Comparison of ENCODE assay signal across 19 cellular contexts in genomic region chr14:57866199-57866755, GRCh38. TPM values are rescaled to one million over a fixed set of nuclear protein-coding genes. Genes with fewer than 3 reads are reported as not detected.
DNase-seq lines count a peak whose midpoint lies in the region; ATAC-seq and TF ChIP-seq lines count a peak whose summit lies in the region.
"Had no signal": no experiment of that assay in that cellular context is flagged by ENCODE, and none has a peak within 500 bp of the region (broad histone marks: within the 10 kb centered on the region; RNA-seq: fewer than 3 reads in every experiment).

No MANE protein-coding gene starts in this region.

- TF ChIP-seq POLR2A in heart left ventricle (IDR thresholded peaks at IDR 0.05): no peak

- H3K4me3 ChIP-seq in right atrium auricular region (peak overlapping the region; percentile 31 to 50), heart left ventricle (peak overlapping the region in 1 of 12 donors; percentile 22), dorsolateral prefrontal cortex (peak overlapping the region in 57 of 59 donors; percentile 30 to 71 (median 55)), mesendoderm (ENCODE audit: low read length) (no peak overlapping the region)

- no peak overlapping the region for H3K27ac Mint-ChIP-seq in type B pancreatic cell
- H3K27ac Mint-ChIP-seq: activated CD4-positive, alpha-beta memory T cell treated with anti-CD3 and anti-CD28 coated beads for 36 hours; activated naive CD8-positive, alpha-beta T cell treated with anti-CD3 and anti-CD28 coated beads for 36 hours; effector memory CD8-positive, alpha-beta T cell; natural killer cell; stimulated activated naive CD8-positive, alpha-beta T cell treated with anti-CD3 and anti-CD28 coated beads, Interleukin-15, amount 100 ng/mL, for 72 hours had no signal

- no peak overlapping the region for H2AK5ac ChIP-seq in mesendoderm (ENCODE audit: low read length)

- H4K5ac ChIP-seq in mesendoderm (ENCODE audit: low read length): no peak overlapping the region

- intact Hi-C loops in heart left ventricle (cut with DNase I): no loop called here
- intact Hi-C loops in dorsolateral prefrontal cortex (cut with DNase I): no loop called here

- no peaks in the 10 kb centered on the region for H3K36me3 ChIP-seq in right atrium auricular region
- H3K36me3 ChIP-seq in heart left ventricle: no peaks in the 10 kb centered on the region
- H3K36me3 ChIP-seq in mesendoderm (ENCODE audit: control insufficient read depth, insufficient read depth, low read length): no peaks in the 10 kb centered on the region

- H2BK120ac ChIP-seq in mesendoderm (ENCODE audit: low read depth, low read length): no peak overlapping the region

- H3K27me3 ChIP-seq in right atrium auricular region (peaks cover 0 to 12% of the 10 kb centered on the region in 2 donors), heart left ventricle (peaks cover 14 to 79% (median 40%) of the 10 kb centered on the region in 9 donors), dorsolateral prefrontal cortex (peaks cover 0 to 60% (median 29%) of the 10 kb centered on the region in 45 donors), mesendoderm (ENCODE audit: insufficient read depth, low read length, poor library complexity) (peaks cover 14% of the 10 kb centered on the region)

- H3K27ac ChIP-seq in right atrium auricular region (no peak overlapping the region), heart left ventricle (no peak overlapping the region), dorsolateral prefrontal cortex (peak overlapping the region in 1 of 59 donors; percentile 71), mesendoderm (ENCODE audit: low read depth, low read length) (no peak overlapping the region)

- no peaks in the 10 kb centered on the region for H3K79me2 ChIP-seq in mesendoderm (ENCODE audit: control insufficient read depth, insufficient read depth, low read length)

- 16 to 22% (median 20%) methylated on average over 14 to 19 of the region's 19 CpGs for WGBS in heart left ventricle, 4 donors
- no CpG with 5 or more reads among the region's 19 CpGs for WGBS in mesendoderm (ENCODE audit: extremely low coverage, insufficient coverage, low lambda C conversion rate)

- H3K9me3 Mint-ChIP-seq in type B pancreatic cell: no peaks in the 10 kb centered on the region
- H3K9me3 Mint-ChIP-seq: activated CD4-positive, alpha-beta memory T cell treated with anti-CD3 and anti-CD28 coated beads for 36 hours; activated naive CD8-positive, alpha-beta T cell treated with anti-CD3 and anti-CD28 coated beads for 36 hours; activated T-cell treated with anti-CD3 and anti-CD28 coated beads, Interleukin-2, amount 50 U/mL, for 4 hours; stimulated activated naive CD8-positive, alpha-beta T cell treated with anti-CD3 and anti-CD28 coated beads, Interleukin-15, amount 100 ng/mL, for 72 hours had no signal

- H3K4me3 Mint-ChIP-seq in type B pancreatic cell: peak overlapping the region; percentile 68
- H3K4me3 Mint-ChIP-seq: activated CD4-positive, alpha-beta memory T cell treated with anti-CD3 and anti-CD28 coated beads for 36 hours; activated naive CD8-positive, alpha-beta T cell treated with anti-CD3 and anti-CD28 coated beads for 36 hours; activated T-cell treated with anti-CD3 and anti-CD28 coated beads, Interleukin-2, amount 50 U/mL, for 4 hours; effector memory CD8-positive, alpha-beta T cell; natural killer cell; stimulated activated naive CD8-positive, alpha-beta T cell treated with anti-CD3 and anti-CD28 coated beads, Interleukin-15, amount 100 ng/mL, for 72 hours had no signal

- H3K4me2 ChIP-seq in mesendoderm (ENCODE audit: low read length): peak overlapping the region; percentile 19

- no peak overlapping the region for H3K9ac ChIP-seq in mesendoderm (ENCODE audit: low read length)

- H3K23ac ChIP-seq in mesendoderm (ENCODE audit: low read length): no peak overlapping the region

- H3K4me1 Mint-ChIP-seq in type B pancreatic cell (ENCODE audit: unreplicated experiment): no peaks in the 10 kb centered on the region
- H3K4me1 Mint-ChIP-seq: natural killer cell; stimulated activated naive CD8-positive, alpha-beta T cell treated with anti-CD3 and anti-CD28 coated beads, Interleukin-15, amount 100 ng/mL, for 72 hours had no signal

- no peak overlapping the region for H3K18ac ChIP-seq in mesendoderm (ENCODE audit: low read length)

- H3K36me3 Mint-ChIP-seq in type B pancreatic cell: no peaks in the 10 kb centered on the region
- H3K36me3 Mint-ChIP-seq: activated CD4-positive, alpha-beta memory T cell treated with anti-CD3 and anti-CD28 coated beads for 36 hours; activated naive CD8-positive, alpha-beta T cell treated with anti-CD3 and anti-CD28 coated beads for 36 hours; natural killer cell had no signal

- H3K4ac ChIP-seq in mesendoderm (ENCODE audit: low read depth, low read length): no peak overlapping the region

- peaks cover 67% of the 10 kb centered on the region for H3K27me3 Mint-ChIP-seq in type B pancreatic cell

- H2BK15ac ChIP-seq in mesendoderm (replicated peaks; ENCODE audit: low read depth): no peak overlapping the region

- no peak overlapping the region for H4K8ac ChIP-seq in mesendoderm (ENCODE audit: low read depth, low read length)

- no peak for DNase-seq in right atrium auricular region (ENCODE audit: low spot score)
- DNase-seq in heart left ventricle: no peak
- peak in 2 of 10 donors; percentile 15 to 26 for DNase-seq in dorsolateral prefrontal cortex
- DNase-seq in mesendoderm: no peak
- no peak for DNase-seq in type B pancreatic cell (ENCODE audit: extremely low spot score, unreplicated experiment)
- no peak for DNase-seq in activated CD8-positive, alpha-beta memory T cell treated with anti-CD3 and anti-CD28 coated beads for 24 hours
- DNase-seq in NCI-H774 (lab: John Stamatoyannopoulos, UW): no peak
- no peak for DNase-seq in SHP77 treated with DMSO at 0.1 percent for 48 hours (lab: John Stamatoyannopoulos, UW)
- DNase-seq: activated CD4-positive, alpha-beta memory T cell treated with anti-CD3 and anti-CD28 coated beads for 36 hours; activated naive CD8-positive, alpha-beta T cell treated with anti-CD3 and anti-CD28 coated beads for 36 hours; activated T-cell treated with anti-CD3 and anti-CD28 coated beads, Interleukin-2, amount 50 U/mL, for 4 hours; effector memory CD8-positive, alpha-beta T cell; GF-D8; natural killer cell; stimulated activated naive CD8-positive, alpha-beta T cell treated with anti-CD3 and anti-CD28 coated beads, Interleukin-15, amount 100 ng/mL, for 72 hours had no signal

- no peaks in the 10 kb centered on the region for H3K79me1 ChIP-seq in mesendoderm (ENCODE audit: low read length)

- H3K4me1 ChIP-seq in right atrium auricular region (peaks cover 0 to 17% of the 10 kb centered on the region in 2 donors), heart left ventricle (peaks cover 0 to 15% (median 7%) of the 10 kb centered on the region in 12 donors), mesendoderm (ENCODE audit: control insufficient read depth, low read depth, low read length) (no peaks in the 10 kb centered on the region)

- no peak for TF ChIP-seq CTCF in right atrium auricular region (IDR thresholded peaks at IDR 0.05)
- no peak for TF ChIP-seq CTCF in heart left ventricle (IDR thresholded peaks at IDR 0.05)
- TF ChIP-seq CTCF in dorsolateral prefrontal cortex (IDR thresholded peaks at IDR 0.05 in 54 of 56, conservative IDR thresholded peaks at IDR 0.05 in 2 of 56; ENCODE audit: low read depth in 1 of 56, partially characterized antibody in 56 of 56): no peak
- TF ChIP-seq CTCF in type B pancreatic cell (conservative IDR thresholded peaks at IDR 0.05): no peak

- H3K9me3 ChIP-seq in right atrium auricular region (no peaks in the 10 kb centered on the region), heart left ventricle (no peaks in the 10 kb centered on the region)

- no peak overlapping the region for H2BK5ac ChIP-seq in mesendoderm (ENCODE audit: low read length)

- no peak overlapping the region for H3K56ac ChIP-seq in mesendoderm (ENCODE audit: low read length)

- no peak for ATAC-seq in heart left ventricle
- ATAC-seq: effector memory CD8-positive, alpha-beta T cell; natural killer cell; stimulated activated naive CD8-positive, alpha-beta T cell treated with anti-CD3 and anti-CD28 coated beads, Interleukin-15, amount 100 ng/mL, for 72 hours had no signal

RNA-seq across cellular contexts. Expression of gene SLC35F4, which starts 0.4 kb away (rescaled TPM):
- total RNA-seq in right atrium auricular region (not detected), heart left ventricle (not detected), dorsolateral prefrontal cortex (1 to 10 TPM in 40 of 120 experiments, under 1 TPM in 75, not detected in 5; 0.22 to 2.4 (median 0.79) TPM), type B pancreatic cell (ENCODE audit: low replicate concordance) (1.1 and 2.1 TPM in 2 replicates)
- polyA plus RNA-seq in heart left ventricle: not detected
- polyA plus RNA-seq in mesendoderm (2013, experiment 1 of 2): 0.10 TPM
- 0.03 TPM for polyA plus RNA-seq in mesendoderm (2013, experiment 2 of 2)
- total RNA-seq: activated CD4-positive, alpha-beta memory T cell treated with anti-CD3 and anti-CD28 coated beads for 36 hours; activated naive CD8-positive, alpha-beta T cell treated with anti-CD3 and anti-CD28 coated beads for 36 hours; activated T-cell treated with anti-CD3 and anti-CD28 coated beads, Interleukin-2, amount 50 U/mL, for 4 hours; fibroblast of villous mesenchyme; H4; lung microvascular endothelial cell; natural killer cell; RPMI7951 had no signal
